ENCODE assay signal across 21 cellular contexts in the genomic region with DNA sequence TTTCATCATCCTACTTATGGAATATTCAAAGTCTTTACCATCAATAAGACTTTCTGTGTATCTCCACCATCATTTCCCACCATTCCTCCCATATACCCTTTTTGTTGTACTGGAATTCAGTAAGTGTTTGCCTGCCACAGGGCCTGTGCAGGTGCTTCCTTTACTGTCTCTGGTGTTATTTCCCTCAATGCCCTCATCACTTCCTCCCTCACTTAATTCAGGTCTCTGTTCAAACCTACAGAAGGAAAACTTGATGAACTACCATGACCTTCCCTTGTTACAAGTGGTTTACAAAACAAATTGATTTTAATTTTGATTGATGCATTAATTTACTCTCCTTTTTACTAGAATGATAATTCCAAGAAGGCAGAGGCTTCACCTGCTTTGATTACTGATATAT.
DNase-seq lines count a peak whose midpoint lies in the region; ATAC-seq, FAIRE-seq and TF ChIP-seq lines count a peak whose summit lies in the region.
"Had no signal": no experiment of that assay in that cellular context is flagged by ENCODE, and none has a peak within 500 bp of the region (broad histone marks: within the 10 kb centered on the region; RNA-seq: fewer than 3 reads in every experiment).

No MANE protein-coding gene starts in this region.

- no peak for ATAC-seq in body of pancreas

- H2AFZ ChIP-seq in MM.1S (ENCODE audit: low read length) (no peak overlapping the region), endothelial cell of umbilical vein (ENCODE audit: low read depth, low read length) (no peak overlapping the region)
- H2AFZ ChIP-seq: GM23248 had no signal

- BruUV-seq in endothelial cell of umbilical vein (replicated peaks; lab: Mats Ljungman, UMichigan) (no TSS peak), MCF 10A (replicated peaks; lab: Mats Ljungman, UMichigan) (no TSS peak)

- H3K9me1 ChIP-seq in endothelial cell of umbilical vein (replicated peaks; ENCODE audit: control insufficient read depth, extremely low read depth, insufficient read depth, low read length), result no peaks in the 10 kb centered on the region

- H3K4me2 ChIP-seq in MM.1S (ENCODE audit: low read depth, low read length) (no peak overlapping the region), endothelial cell of umbilical vein (ENCODE audit: insufficient read depth, low read length) (no peak overlapping the region)

- H3K36me3 Mint-ChIP-seq in MCF 10A (ENCODE audit: insufficient read depth, unreplicated experiment), result no peaks in the 10 kb centered on the region
- H3K36me3 Mint-ChIP-seq: CD4-positive, alpha-beta memory T cell had no signal

- CTCF ChIA-PET in endothelial cell of umbilical vein (lab: Charles Lee), result no interaction called here
- CTCF ChIA-PET in MCF 10A (lab: Yijun Ruan, JAX), result no interaction called here

- DNase-seq in MM.1S (peak; percentile 30), endothelial cell of umbilical vein (ENCODE audit: low read depth, low spot score) (peak; percentile 89), pulmonary artery endothelial cell (ENCODE audit: low read depth, low spot score) (peak; percentile 76), MCF 10A (ENCODE audit: unreplicated experiment) (no peak), body of pancreas (no peak), ecto neural progenitor cell (ENCODE audit: low spot score) (no peak)
- DNase-seq: C1 segment of cervical spinal cord; Calu3; CD4-positive, alpha-beta memory T cell; COR-L47; DMS53; DMS79 treated with DMSO at 0.1 percent for 48 hours; GF-D8; GM23248; H7; HCEC 1CT had no signal

- H3F3A ChIP-seq in MM.1S (ENCODE audit: insufficient read depth, low read length), result no peaks in the 10 kb centered on the region

- no peak for FAIRE-seq in endothelial cell of umbilical vein (lab: Jason Lieb, UNC)
- FAIRE-seq: A204.1, GM12891, GM18507, H1 had no signal

- H3K27ac ChIP-seq in MM.1S (ENCODE audit: low read length) (no peak overlapping the region), endothelial cell of umbilical vein (ENCODE audit: insufficient read depth, low read depth, low read length) (peak overlapping the region; percentile 37), body of pancreas (no peak overlapping the region)
- H3K27ac ChIP-seq: GM23248 had no signal

- H3K4me3 ChIP-seq in MM.1S (ENCODE audit: low read length) (no peak overlapping the region), endothelial cell of umbilical vein (replicated peaks in 1 of 3; ENCODE audit: insufficient read depth in 1 of 3, low read depth in 1 of 3, low read length in 3 of 3) (no peak overlapping the region), body of pancreas (no peak overlapping the region)
- H3K4me3 ChIP-seq: GM23248 had no signal

- H3K79me2 ChIP-seq in MM.1S (ENCODE audit: low read length), result no peaks in the 10 kb centered on the region
- H3K79me2 ChIP-seq in endothelial cell of umbilical vein (ENCODE audit: control insufficient read depth, insufficient read depth, low read length), result no peaks in the 10 kb centered on the region

- H3K4me3 Mint-ChIP-seq in MCF 10A (ENCODE audit: unreplicated experiment), result no peak overlapping the region
- H3K4me3 Mint-ChIP-seq: B cell; CD4-positive, alpha-beta memory T cell had no signal

- no peaks in the 10 kb centered on the region for H4K20me1 ChIP-seq in MM.1S (ENCODE audit: insufficient read depth, low read length)
- no peaks in the 10 kb centered on the region for H4K20me1 ChIP-seq in endothelial cell of umbilical vein (replicated peaks; ENCODE audit: control insufficient read depth, extremely low read depth, insufficient read depth, low read length)

- H3K9ac ChIP-seq in MM.1S (ENCODE audit: low read length), result no peak overlapping the region
- no peak overlapping the region for H3K9ac ChIP-seq in endothelial cell of umbilical vein (replicated peaks; ENCODE audit: extremely low read depth, insufficient read depth, low read length)
- H3K9ac ChIP-seq: GM23248 had no signal

- H3K4me1 Mint-ChIP-seq in MCF 10A (ENCODE audit: insufficient read depth, unreplicated experiment), result no peaks in the 10 kb centered on the region
- H3K4me1 Mint-ChIP-seq: B cell; CD4-positive, alpha-beta memory T cell had no signal

- peaks cover 9% of the 10 kb centered on the region; the same call in 1 of the 2 replicates for H3K4me1 ChIP-seq in MM.1S (ENCODE audit: low read length)
- H3K4me1 ChIP-seq in endothelial cell of umbilical vein (ENCODE audit: control insufficient read depth, extremely low read depth, insufficient read depth, low read length), result peaks cover 7% of the 10 kb centered on the region
- H3K4me1 ChIP-seq in body of pancreas, result no peaks in the 10 kb centered on the region

- POLR2A ChIA-PET in endothelial cell of umbilical vein (lab: Charles Lee) (no interaction called here), MCF 10A (lab: Yijun Ruan, JAX) (no interaction called here)

- H3K9me2 ChIP-seq in MM.1S (replicated peaks; ENCODE audit: insufficient read depth, low read length), result no peaks in the 10 kb centered on the region

- H3K9me3 Mint-ChIP-seq in MCF 10A (ENCODE audit: unreplicated experiment), result no peaks in the 10 kb centered on the region

- H3K9me3 ChIP-seq in MM.1S (replicated peaks; ENCODE audit: insufficient read depth, low read length) (no peaks in the 10 kb centered on the region), endothelial cell of umbilical vein (replicated peaks; ENCODE audit: control insufficient read depth, insufficient read depth, low read length) (no peaks in the 10 kb centered on the region), body of pancreas (no peaks in the 10 kb centered on the region)

- TF ChIP-seq CTCF in MM.1S (IDR thresholded peaks at IDR 0.05; ENCODE audit: low read length), result no peak
- TF ChIP-seq CTCF in endothelial cell of umbilical vein (IDR thresholded peaks at IDR 0.05; ENCODE audit: extremely low read depth in 1 of 2, insufficient read depth in 1 of 2, low read depth in 1 of 2, low read length in 2 of 2), result no peak
- TF ChIP-seq CTCF in MCF 10A (IDR thresholded peaks at IDR 0.05; ENCODE audit: unreplicated experiment), result no peak
- no peak for TF ChIP-seq CTCF in body of pancreas (IDR thresholded peaks at IDR 0.05)

- no peak overlapping the region for H3K27ac Mint-ChIP-seq in MCF 10A (ENCODE audit: low read depth, unreplicated experiment)
- H3K27ac Mint-ChIP-seq: B cell; CD4-positive, alpha-beta memory T cell had no signal

- dilution Hi-C loops in endothelial cell of umbilical vein (cut with MboI; ENCODE audit: extremely low pct_ligation_motif_present, low sequenced_read_pairs), result no loop called here

- H3K36me3 ChIP-seq in MM.1S (replicated peaks; ENCODE audit: insufficient read depth, low read length) (no peaks in the 10 kb centered on the region), endothelial cell of umbilical vein (ENCODE audit: control insufficient read depth in 2 of 2, extremely low read depth in 1 of 2, insufficient read depth in 2 of 2, low read length in 2 of 2) (no peaks in the 10 kb centered on the region), body of pancreas (replicated peaks in 1 of 2; ENCODE audit: insufficient read depth in 1 of 2, low read depth in 2 of 2) (no peaks in the 10 kb centered on the region)

- intact Hi-C loops in endothelial cell of umbilical vein (cut with micrococcal nuclease), result loop anchor here (1.0 to 5.0 kb wide), 2 partner anchors 44 to 208 kb away; no protein-coding TSS in a partner anchor
- intact Hi-C loops in MCF 10A (cut with micrococcal nuclease), result no loop called here
- intact Hi-C loops in body of pancreas (cut with DNase I), result no loop called here

- no peak for TF ChIP-seq POLR2A in endothelial cell of umbilical vein (IDR thresholded peaks at IDR 0.05; ENCODE audit: low read depth, low read length)
- no peak for TF ChIP-seq POLR2A in body of pancreas (IDR thresholded peaks at IDR 0.05)

- no peaks in the 10 kb centered on the region for H3K27me3 Mint-ChIP-seq in MCF 10A (ENCODE audit: insufficient read depth, unreplicated experiment)
- H3K27me3 Mint-ChIP-seq: B cell; CD4-positive, alpha-beta memory T cell had no signal

- no peaks in the 10 kb centered on the region for H3K27me3 ChIP-seq in MM.1S (replicated peaks; ENCODE audit: insufficient read depth, low read length)
- no peaks in the 10 kb centered on the region for H3K27me3 ChIP-seq in endothelial cell of umbilical vein (ENCODE audit: control insufficient read depth in 2 of 2, insufficient read depth in 2 of 2, low read length in 2 of 2)
- H3K27me3 ChIP-seq in body of pancreas, result no peaks in the 10 kb centered on the region

TF ChIP-seq in endothelial cell of umbilical vein, 7 proteins besides CTCF, POLR2A, EP300 and RAD21:
- TF ChIP-seq EZH2 (IDR thresholded peaks at IDR 0.05; ENCODE audit: borderline replicate concordance, low read depth, low read length, severe bottlenecking), result no peak
- TF ChIP-seq JUN (IDR thresholded peaks at IDR 0.05; ENCODE audit: borderline replicate concordance, insufficient read depth, insufficient read length, low read depth), result peak; percentile 50
- TF ChIP-seq POLR2AphosphoS5 (IDR thresholded peaks at IDR 0.05; ENCODE audit: insufficient read depth, low read depth, low read length), result no peak
- no peak for TF ChIP-seq MYC (IDR thresholded peaks at IDR 0.05; ENCODE audit: low read depth, low read length)
- TF ChIP-seq FOS (IDR thresholded peaks at IDR 0.05; ENCODE audit: borderline replicate concordance, insufficient read depth, low read length), result no peak
- TF ChIP-seq GATA2 (IDR thresholded peaks at IDR 0.05; ENCODE audit: insufficient read depth, insufficient read length, low read depth, low read length), result no peak

Comparison
In these comparisons a context has a peak if more than half of its experiments do, and no peak if none do; other contexts are left out.
1. DNase-seq: peak in MM.1S (single experiment), endothelial cell of umbilical vein (single experiment) and pulmonary artery endothelial cell (single experiment); none in MCF 10A (single experiment), body of pancreas (0 of 4) and ecto neural progenitor cell (single experiment).